Comparison of ENCODE assay signal across 8 cellular contexts in the genomic region with DNA sequence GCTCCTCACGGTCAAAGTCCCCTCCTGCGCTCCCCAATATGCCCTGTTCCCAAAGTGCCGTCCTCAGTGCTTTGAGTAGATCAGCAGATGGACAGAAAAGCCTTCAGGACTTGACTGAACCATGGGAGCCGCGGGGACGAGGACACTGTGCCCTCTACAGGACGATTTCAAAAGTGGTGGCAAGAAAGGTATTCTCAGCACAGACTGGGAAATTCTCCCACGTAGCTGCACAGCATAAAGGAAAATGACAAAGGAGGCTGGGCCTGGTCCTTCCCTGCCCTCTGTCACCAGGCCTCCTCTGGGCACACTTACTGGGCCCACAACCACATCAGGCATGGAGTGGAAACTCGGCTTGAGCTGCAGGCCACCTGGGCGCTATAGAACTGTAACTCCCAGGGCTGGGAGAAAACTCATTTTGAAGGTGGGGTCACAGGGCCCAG. TPM values are rescaled to one million over a fixed set of nuclear protein-coding genes. Genes with fewer than 3 reads are reported as not detected.
DNase-seq lines count a peak whose midpoint lies in the region; ATAC-seq and TF ChIP-seq lines count a peak whose summit lies in the region.

No MANE protein-coding gene starts in this region.

- H3K36me3 Mint-ChIP-seq in memory B cell, result no peaks in the 10 kb centered on the region

- ATAC-seq in HG02870 (IDR thresholded peaks at IDR 0.05; ENCODE audit: unreplicated experiment) (peak; percentile 72), memory B cell (ENCODE audit: low read depth) (peak; percentile 91)

- H3K4me1 Mint-ChIP-seq in memory B cell, result peaks cover 3% of the 10 kb centered on the region

- peak; percentile 83 for TF ChIP-seq CTCF in GM13977 (IDR thresholded peaks at IDR 0.05; ENCODE audit: extremely low read depth, insufficient read depth, missing control alignments)

- no peak overlapping the region for H3K4me3 Mint-ChIP-seq in memory B cell

- H3K27ac Mint-ChIP-seq in memory B cell, result no peak overlapping the region

- H3K9me3 Mint-ChIP-seq in memory B cell, result no peaks in the 10 kb centered on the region

- DNase-seq in A172 (ENCODE audit: low spot score) (peak; percentile 30), GM13977 (ENCODE audit: low spot score) (peak; percentile 86), NCI-H446 treated with DMSO at 0.1 percent for 48 hours (lab: John Stamatoyannopoulos, UW) (peak; percentile 27), memory B cell (ENCODE audit: low spot score in 2 of 2) (peak; percentile 45 to 46)
- DNase-seq in activated CD4-positive, alpha-beta T cell treated with anti-CD3 and anti-CD28 coated beads, Interleukin-2, amount 50 U/mL, for 24 hours (ENCODE audit: low read depth in 1 of 2, low spot score in 1 of 2), result peak; percentile 14 to 39
- peak; percentile 27 for DNase-seq in effector CD4-positive, alpha-beta T cell
- peak; percentile 17 to 26 for DNase-seq in stimulated activated CD8-positive, alpha-beta memory T cell treated with anti-CD3 and anti-CD28 coated beads, Interleukin-7, amount 100 ng/mL, for 1 hour (ENCODE audit: low read depth in 2 of 2)

- H3K27me3 Mint-ChIP-seq in memory B cell, result no peaks in the 10 kb centered on the region

- in situ Hi-C loops in GM13977 (cut with MboI; ENCODE audit: low pct_unique_long_range_greater_than_20kb, low sequenced_read_pairs, unreplicated experiment), result no loop called here

RNA-seq across cellular contexts. Expression of a gene that starts 16.7 kb away (rescaled TPM):
- 27.4 and 28.0 TPM in 2 replicates for total RNA-seq in A172 (2014; rRNA removed; shearing (Covaris generic))

Comparison
In these comparisons a context has a peak if more than half of its experiments do, and no peak if none do; other contexts are left out.
1. Peak in every context shown above with its lines: DNase-seq and ATAC-seq.
2. DNase-seq: peak in every context shown above with its lines; median percentile 86 in GM13977; 46 in memory B cell; 30 in A172; 27 in NCI-H446 treated with DMSO at 0.1 percent for 48 hours; 27 in effector CD4-positive, alpha-beta T cell; 26 in activated CD4-positive, alpha-beta T cell treated with anti-CD3 and anti-CD28 coated beads, Interleukin-2, amount 50 U/mL, for 24 hours; 22 in stimulated activated CD8-positive, alpha-beta memory T cell treated with anti-CD3 and anti-CD28 coated beads, Interleukin-7, amount 100 ng/mL, for 1 hour.